Comparison of ENCODE assay signal across 8 cellular contexts in genomic region chr3:112734718-112735350, GRCh38.
DNase-seq lines count a peak whose midpoint lies in the region; ATAC-seq and TF ChIP-seq lines count a peak whose summit lies in the region.

No MANE protein-coding gene starts in this region.

- H3K27ac Mint-ChIP-seq in effector memory CD8-positive, alpha-beta T cell = no peak overlapping the region

- H3K36me3 Mint-ChIP-seq in effector memory CD8-positive, alpha-beta T cell (ENCODE audit: insufficient read depth) = no peaks in the 10 kb centered on the region

- no peaks in the 10 kb centered on the region for H3K4me1 ChIP-seq in mucosa of descending colon (ENCODE audit: low read depth)

- DNase-seq in DMS 273 treated with DMSO at 0.1 percent for 48 hours (lab: John Stamatoyannopoulos, UW) (peak; percentile 23), NCI-H82 (lab: John Stamatoyannopoulos, UW) (peak; percentile 86), mucosa of descending colon (peak in 2 of 3 donors; percentile 27 to 87)
- DNase-seq in activated CD4-positive, alpha-beta T cell treated with anti-CD3 and anti-CD28 coated beads, Interleukin-2, amount 50 U/mL, for 24 hours (ENCODE audit: low read depth in 1 of 2, low spot score in 1 of 2) = peak; percentile 36 to 60
- peak; percentile 65 to 75 (median 66) for DNase-seq in effector memory CD8-positive, alpha-beta T cell
- peak; percentile 25 to 32 for DNase-seq in stimulated activated CD8-positive, alpha-beta memory T cell treated with anti-CD3 and anti-CD28 coated beads, Interleukin-7, amount 100 ng/mL, for 4 hours (ENCODE audit: low read depth in 2 of 2)

- ATAC-seq in HG02759 (IDR thresholded peaks at IDR 0.05; ENCODE audit: unreplicated experiment) = peak; percentile 62
- ATAC-seq in effector memory CD8-positive, alpha-beta T cell (replicated peaks) = peak; percentile 74
- ATAC-seq in mucosa of descending colon = peak; percentile 73
- no peak for ATAC-seq in GM19328 (IDR thresholded peaks at IDR 0.05; ENCODE audit: unreplicated experiment)

- H3K9me3 Mint-ChIP-seq in effector memory CD8-positive, alpha-beta T cell = no peaks in the 10 kb centered on the region

- intact Hi-C loops in mucosa of descending colon (cut with DNase I, micrococcal nuclease) = loop anchor here (5.0 to 10.0 kb wide), 2 partner anchors 240 to 242 kb away; partner anchors contain the start of gene CD200R1 (in 2 of the 2)

- no peaks in the 10 kb centered on the region for H3K27me3 Mint-ChIP-seq in effector memory CD8-positive, alpha-beta T cell

- no peaks in the 10 kb centered on the region for H3K9me3 ChIP-seq in mucosa of descending colon

- peaks cover 14 to 23% of the 10 kb centered on the region in 2 donors for H3K4me1 Mint-ChIP-seq in effector memory CD8-positive, alpha-beta T cell (ENCODE audit: low read depth in 2 of 2)

- H3K4me3 ChIP-seq in mucosa of descending colon = no peak overlapping the region

- peak; percentile 43 for TF ChIP-seq CTCF in mucosa of descending colon (IDR thresholded peaks at IDR 0.05)

- no peaks in the 10 kb centered on the region for H3K36me3 ChIP-seq in mucosa of descending colon (ENCODE audit: low read depth)

- H3K4me3 Mint-ChIP-seq in effector memory CD8-positive, alpha-beta T cell = no peak overlapping the region

Comparison
In these comparisons a context has a peak if more than half of its experiments do, and no peak if none do; other contexts are left out.
1. DNase-seq: peak in every context shown above with its lines; median percentile 86 in NCI-H82; 66 in effector memory CD8-positive, alpha-beta T cell; 57 in mucosa of descending colon; 48 in activated CD4-positive, alpha-beta T cell treated with anti-CD3 and anti-CD28 coated beads, Interleukin-2, amount 50 U/mL, for 24 hours; 28 in stimulated activated CD8-positive, alpha-beta memory T cell treated with anti-CD3 and anti-CD28 coated beads, Interleukin-7, amount 100 ng/mL, for 4 hours; 23 in DMS 273 treated with DMSO at 0.1 percent for 48 hours.